In the genomic region with DNA sequence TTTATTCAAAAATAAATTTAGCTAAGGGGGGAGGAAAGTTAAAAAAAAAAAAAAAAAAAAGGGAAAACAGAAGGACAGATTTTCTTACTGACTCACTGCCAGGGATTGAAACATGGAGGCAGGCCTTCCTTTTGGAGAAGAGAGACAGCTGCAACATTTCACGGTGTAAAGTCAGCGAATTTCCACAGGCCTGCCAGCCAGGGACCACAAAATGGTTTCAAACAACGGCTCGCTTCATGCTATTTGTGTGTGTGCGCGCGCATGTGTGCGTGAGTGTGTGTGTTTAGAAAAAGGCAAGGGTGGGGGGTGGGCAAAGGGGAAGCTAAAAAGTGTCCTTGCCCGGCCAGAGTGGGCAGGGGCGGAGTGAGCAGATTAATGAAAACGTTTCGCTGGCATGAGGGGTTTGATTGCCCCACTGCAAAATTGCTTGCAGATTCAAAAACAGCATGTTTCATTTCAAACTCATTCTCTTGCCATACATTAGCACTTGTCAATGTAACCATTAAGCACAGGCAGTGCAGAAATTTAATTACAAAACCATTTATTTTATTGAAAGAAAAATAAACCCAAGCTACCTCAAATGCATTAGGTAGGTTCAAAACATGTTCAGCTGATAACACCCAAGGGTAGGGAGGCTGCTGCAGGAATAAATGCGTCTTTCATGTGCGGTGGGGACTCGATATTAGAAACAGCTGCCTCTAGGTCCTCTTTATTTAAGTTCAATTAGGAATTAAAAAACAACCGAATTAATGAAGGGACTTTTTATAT, we compare ENCODE assay signal across 2 cellular contexts.
TF ChIP-seq lines count a peak whose summit lies in the region.

No MANE protein-coding gene starts in this region.

TF ChIP-seq in GM23338, 12 proteins besides CTCF, POLR2A, EP300 and RAD21 (continued from another document and continues in another):
- TF ChIP-seq REST (IDR thresholded peaks at IDR 0.05; ENCODE audit: unreplicated experiment): no peak
- TF ChIP-seq ZNF462 (CRISPR knock-in tag; IDR thresholded peaks at IDR 0.05): no peak
- no peak for TF ChIP-seq POLR2AphosphoS5 (IDR thresholded peaks at IDR 0.05; ENCODE audit: low read depth)
- TF ChIP-seq EZH2 (IDR thresholded peaks at IDR 0.05; ENCODE audit: low read depth, unreplicated experiment): no peak
- TF ChIP-seq CREB1 (CRISPR knock-in tag; IDR thresholded peaks at IDR 0.05; ENCODE audit: low read depth): no peak
- no peak for TF ChIP-seq EZH2phosphoT487 (IDR thresholded peaks at IDR 0.05; ENCODE audit: unreplicated experiment)
- no peak for TF ChIP-seq STAT1 (IDR thresholded peaks at IDR 0.05; ENCODE audit: unreplicated experiment)

TF ChIP-seq in SK-N-SH treated with all-trans-retinoic acid at 6 μM for 48 hours, 23 proteins besides CTCF, POLR2A, EP300 and RAD21 (continued from another document):
- TF ChIP-seq TSHZ2 (CRISPR knock-in tag; IDR thresholded peaks at IDR 0.05) (0 out of 2 replicates have a peak, but pooled peaks have one; percentile 43), PPARA (CRISPR knock-in tag; IDR thresholded peaks at IDR 0.05; ENCODE audit: borderline replicate concordance) (0 out of 2 replicates have a peak, but pooled peaks have one; percentile 31), RARB (CRISPR knock-in tag; IDR thresholded peaks at IDR 0.05) (no peak)
